30 cellular contexts compared by ENCODE assay signal in genomic region chr22:17250380-17251129, GRCh38. TPM values are rescaled to one million over a fixed set of nuclear protein-coding genes. Genes with fewer than 3 reads are reported as not detected.
A peak's percentile ranks its signal among the peaks of the same experiment; 100 is the strongest.
DNase-seq lines count a peak whose midpoint lies in the region; ATAC-seq, FAIRE-seq and TF ChIP-seq lines count a peak whose summit lies in the region.
"Had no signal": no experiment of that assay in that cellular context is flagged by ENCODE, and none has a peak within 500 bp of the region (broad histone marks: within the 10 kb centered on the region; RNA-seq: fewer than 3 reads in every experiment).

No MANE protein-coding gene starts in this region.

- H3K9me1 ChIP-seq in IMR-90 (ENCODE audit: insufficient read depth, low read length) = no peaks in the 10 kb centered on the region

- peak overlapping the region; percentile 49 for H2AFZ ChIP-seq in IMR-90 (replicated peaks; ENCODE audit: low read length, poor library complexity)

- no peak overlapping the region for H2AK5ac ChIP-seq in IMR-90 (ENCODE audit: low read depth, low read length)

- H2BK15ac ChIP-seq in IMR-90 (ENCODE audit: low read depth, low read length) = no peak overlapping the region

- POLR2A ChIA-PET in IMR-90 (lab: Charles Lee; ENCODE audit: unreplicated experiment) = no interaction called here

- peak overlapping the region in 9 of 11 experiments; percentile 17 to 81 (median 25); a peak in 12 of 22 replicates for H3K4me2 ChIP-seq in BLaER1 treated with 17β-estradiol and CSF1 and Interleukin-3, amounts not matched to agents 10 nM and 100 nM
- no peak overlapping the region for H3K4me2 ChIP-seq in IMR-90 (ENCODE audit: low read depth, low read length)

- peaks cover 0 to 12% (median 6%) of the 10 kb centered on the region in 10 experiments; a peak in 17 of 20 replicates for H3K4me1 ChIP-seq in BLaER1 treated with 17β-estradiol and CSF1 and Interleukin-3, amounts not matched to agents 10 nM and 100 nM
- H3K4me1 ChIP-seq in IMR-90 (ENCODE audit: control insufficient read depth, insufficient read depth, low read length) = no peaks in the 10 kb centered on the region
- H3K4me1 ChIP-seq in right lobe of liver = no peaks in the 10 kb centered on the region
- H3K4me1 ChIP-seq: esophagus muscularis mucosa, prostate gland, tibial artery had no signal

- intact Hi-C loops in IMR-90 (cut with micrococcal nuclease) = no loop called here
- intact Hi-C loops in right lobe of liver (cut with DNase I) = no loop called here
- intact Hi-C loops in left colon (cut with DNase I, micrococcal nuclease) = no loop called here

- WGBS in IMR-90 (ENCODE audit: extremely low coverage in 2 of 2, insufficient read length in 1 of 2), 2 experiments = 60% methylated on average over 1 of the region's 6 CpGs; no CpG with 5 or more reads in 1 of the 2 experiments
- 69% methylated on average over 5 of the region's 6 CpGs for WGBS in right lobe of liver (ENCODE audit: insufficient coverage, low coverage, low lambda C conversion rate, missing lambda C conversion rate)

- H3K4ac ChIP-seq in IMR-90 (ENCODE audit: low read depth, low read length) = no peak overlapping the region

- TF ChIP-seq RAD21 in IMR-90 (IDR thresholded peaks at IDR 0.05; ENCODE audit: low read length) = no peak

- H2BK120ac ChIP-seq in IMR-90 (ENCODE audit: low read depth, low read length) = no peak overlapping the region

- no peak for TF ChIP-seq CTCF in IMR-90 (conservative IDR thresholded peaks at IDR 0.05; ENCODE audit: low read depth, low read length)
- no peak for TF ChIP-seq CTCF in right lobe of liver (IDR thresholded peaks at IDR 0.05)

- H3K14ac ChIP-seq in IMR-90 (replicated peaks; ENCODE audit: low read depth, low read length) = no peak overlapping the region

- no peaks in the 10 kb centered on the region for H3K36me3 ChIP-seq in BLaER1 treated with 17β-estradiol and CSF1 and Interleukin-3, amounts not matched to agents 10 nM and 100 nM
- H3K36me3 ChIP-seq in IMR-90 (ENCODE audit: control insufficient read depth, insufficient read depth, low read length) = no peaks in the 10 kb centered on the region
- H3K36me3 ChIP-seq in right lobe of liver = no peaks in the 10 kb centered on the region
- H3K36me3 ChIP-seq: esophagus muscularis mucosa, prostate gland, tibial artery had no signal

- TF ChIP-seq POLR2A in IMR-90 (IDR thresholded peaks at IDR 0.05; ENCODE audit: low read depth, low read length) (no peak), right lobe of liver (IDR thresholded peaks at IDR 0.05) (no peak)

- no peak overlapping the region for H2BK5ac ChIP-seq in IMR-90 (ENCODE audit: low read depth, low read length, poor library complexity, severe bottlenecking)

- no peak overlapping the region for H4K5ac ChIP-seq in IMR-90 (ENCODE audit: low read depth, low read length)

- H3K4me3 ChIP-seq in BLaER1 treated with 17β-estradiol and CSF1 and Interleukin-3, amounts not matched to agents 10 nM and 100 nM = no peak overlapping the region
- H3K4me3 ChIP-seq in IMR-90 (ENCODE audit: insufficient read depth, low read depth, low read length) (no peak overlapping the region), right lobe of liver (no peak overlapping the region)
- H3K4me3 ChIP-seq: esophagus muscularis mucosa, lung, prostate gland, SK-N-MC, tibial artery had no signal

- H4K8ac ChIP-seq in IMR-90 (ENCODE audit: low read depth in 2 of 2, low read length in 2 of 2) = no peak overlapping the region

- H4K20me1 ChIP-seq in BLaER1 treated with 17β-estradiol and CSF1 and Interleukin-3, amounts not matched to agents 10 nM and 100 nM = no peaks in the 10 kb centered on the region
- H4K20me1 ChIP-seq in IMR-90 (ENCODE audit: insufficient read depth, low read length) = no peaks in the 10 kb centered on the region

- peak overlapping the region in 2 of 11 experiments; percentile 9 to 12; a peak in 2 of 22 replicates for H3K9ac ChIP-seq in BLaER1 treated with 17β-estradiol and CSF1 and Interleukin-3, amounts not matched to agents 10 nM and 100 nM
- H3K9ac ChIP-seq in IMR-90 (ENCODE audit: low read depth, low read length) = no peak overlapping the region

- no TSS peak for BruUV-seq in IMR-90 (replicated peaks; lab: Mats Ljungman, UMichigan)

- no peak overlapping the region for H3K23ac ChIP-seq in IMR-90 (ENCODE audit: low read depth, low read length)

- H2AK9ac ChIP-seq in IMR-90 (replicated peaks; ENCODE audit: low read depth, low read length, poor library complexity) = no peak overlapping the region

- H3K27me3 ChIP-seq in BLaER1 treated with 17β-estradiol and CSF1 and Interleukin-3, amounts not matched to agents 10 nM and 100 nM = no peaks in the 10 kb centered on the region
- H3K27me3 ChIP-seq in IMR-90 (ENCODE audit: control insufficient read depth, insufficient read depth, low read length) = no peaks in the 10 kb centered on the region
- H3K27me3 ChIP-seq in right lobe of liver = no peaks in the 10 kb centered on the region

- H3K27ac ChIP-seq in BLaER1 treated with 17β-estradiol and CSF1 and Interleukin-3, amounts not matched to agents 10 nM and 100 nM = 0 out of 22 replicates have a peak overlapping the region, but pooled peaks of 1 of the 11 experiments have one; percentile 2
- no peak overlapping the region for H3K27ac ChIP-seq in IMR-90 (ENCODE audit: insufficient read depth, low read length)
- no peak overlapping the region for H3K27ac ChIP-seq in right lobe of liver
- H3K27ac ChIP-seq: esophagus muscularis mucosa, prostate gland, RWPE1, SK-N-MC, tibial artery had no signal

- H3K9me3 ChIP-seq in BLaER1 treated with 17β-estradiol and CSF1 and Interleukin-3, amounts not matched to agents 10 nM and 100 nM (replicated peaks in 1 of 11) = peaks cover 0 to 7% (median 0%) of the 10 kb centered on the region in 11 experiments; a peak in 2 of 22 replicates
- H3K9me3 ChIP-seq in IMR-90 (ENCODE audit: control insufficient read depth, insufficient read depth, low read length) = 0 out of 2 replicates have a peak, but pooled peaks cover 2% of the 10 kb centered on the region
- no peaks in the 10 kb centered on the region for H3K9me3 ChIP-seq in right lobe of liver
- H3K9me3 ChIP-seq: esophagus muscularis mucosa, prostate gland, tibial artery had no signal

- no peaks in the 10 kb centered on the region for H3K79me1 ChIP-seq in IMR-90 (ENCODE audit: low read depth in 1 of 2, low read length in 2 of 2)

- no peak overlapping the region for H3K56ac ChIP-seq in IMR-90 (ENCODE audit: extremely low read depth, insufficient read depth, low read length)

- no peak overlapping the region for H2BK20ac ChIP-seq in IMR-90 (ENCODE audit: low read depth, low read length)

- H4K91ac ChIP-seq in IMR-90 (ENCODE audit: insufficient read depth, low read depth, low read length) = no peak overlapping the region

- ATAC-seq in IMR-90 (ENCODE audit: low read depth) (no peak), right lobe of liver (peak; percentile 46 to 61 (median 54)), GM21737 (IDR thresholded peaks at IDR 0.05; ENCODE audit: unreplicated experiment) (no peak), HG02759 (IDR thresholded peaks at IDR 0.05; ENCODE audit: unreplicated experiment) (no peak), left colon (no peak)
- ATAC-seq: stimulated activated naive CD8-positive, alpha-beta T cell treated with anti-CD3 and anti-CD28 coated beads, Interleukin-15, amount 100 ng/mL, for 72 hours; T-helper 17 cell had no signal

- H3K18ac ChIP-seq in IMR-90 (ENCODE audit: low read depth, low read length) = no peak overlapping the region

- CTCF ChIA-PET in IMR-90 (lab: Yijun Ruan, JAX) = no interaction called here

- DNase-seq in IMR-90 (no peak), right lobe of liver (no peak), left colon (no peak)
- no peak for DNase-seq in NK-92 treated with Interleukin-12 subunit alpha and Interleukin-12 subunit beta, amount 100 ng/mL, for 24 hours (lab: John Stamatoyannopoulos, UW)
- DNase-seq: activated CD4-positive, alpha-beta T cell treated with anti-CD3 and anti-CD28 coated beads, Interleukin-2, amount 50 U/mL, for 4 hours; activated naive CD4-positive, alpha-beta T cell treated with anti-CD3 and anti-CD28 coated beads, Interleukin-2, amount 50 U/mL, for 16 hours; amygdala; CD4-positive, alpha-beta T cell; cortex of kidney; endodermal cell; foreskin melanocyte; hippocampal formation; Karpas-422; NCI-H1105; NCI-H2081 treated with DMSO at 0.1 percent for 48 hours; stimulated activated naive CD8-positive, alpha-beta T cell treated with anti-CD3 and anti-CD28 coated beads, Interleukin-15, amount 100 ng/mL, for 72 hours; T-helper 17 cell; tibial artery had no signal

- dilution Hi-C loops in IMR-90 (cut with HindIII; ENCODE audit: low sequenced_read_pairs, unreplicated experiment) = no loop called here

- peak; percentile 93 for FAIRE-seq in TTC549 (lab: Jason Lieb, UNC)
- FAIRE-seq: H54, HTR-8/SVneo had no signal

- in situ Hi-C loops in IMR-90 (cut with MboI; ENCODE audit: low sequenced_read_pairs) = no loop called here

TF ChIP-seq in IMR-90, 13 proteins besides CTCF, POLR2A, EP300 and RAD21 (continues in another document):
- TF ChIP-seq MAFK (IDR thresholded peaks at IDR 0.05; ENCODE audit: low read depth, low read length) (no peak), BHLHE40 (IDR thresholded peaks at IDR 0.05; ENCODE audit: low read depth, low read length) (no peak), CHD1 (IDR thresholded peaks at IDR 0.05; ENCODE audit: low read depth, low read length) (no peak), CEBPB (IDR thresholded peaks at IDR 0.05; ENCODE audit: low read depth, low read length) (no peak), MXI1 (IDR thresholded peaks at IDR 0.05; ENCODE audit: borderline replicate concordance, low read depth, low read length) (no peak), FOS (IDR thresholded peaks at IDR 0.05; ENCODE audit: low read depth, low read length) (no peak), RCOR1 (IDR thresholded peaks at IDR 0.05; ENCODE audit: insufficient replicate concordance, low read length) (no peak), SMC3 (IDR thresholded peaks at IDR 0.05; ENCODE audit: low read depth, low read length) (no peak), MAZ (IDR thresholded peaks at IDR 0.05; ENCODE audit: borderline replicate concordance, low read depth, low read length) (no peak)
- TF ChIP-seq, protein P1, sequence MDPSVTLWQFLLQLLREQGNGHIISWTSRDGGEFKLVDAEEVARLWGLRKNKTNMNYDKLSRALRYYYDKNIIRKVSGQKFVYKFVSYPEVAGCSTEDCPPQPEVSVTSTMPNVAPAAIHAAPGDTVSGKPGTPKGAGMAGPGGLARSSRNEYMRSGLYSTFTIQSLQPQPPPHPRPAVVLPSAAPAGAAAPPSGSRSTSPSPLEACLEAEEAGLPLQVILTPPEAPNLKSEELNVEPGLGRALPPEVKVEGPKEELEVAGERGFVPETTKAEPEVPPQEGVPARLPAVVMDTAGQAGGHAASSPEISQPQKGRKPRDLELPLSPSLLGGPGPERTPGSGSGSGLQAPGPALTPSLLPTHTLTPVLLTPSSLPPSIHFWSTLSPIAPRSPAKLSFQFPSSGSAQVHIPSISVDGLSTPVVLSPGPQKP (IDR thresholded peaks at IDR 0.05; ENCODE audit: borderline replicate concordance, low read depth, low read length) = no peak

RNA-seq across cellular contexts. Expression of gene ADA2, which starts 31.3 kb away (rescaled TPM):
- total RNA-seq in IMR-90 (2012; rRNA removed) = under 0.01 TPM in 1 of 2 replicates, not detected in the other
- polyA plus RNA-seq in IMR-90 (2012; rRNA removed) = 0.14 and 0.16 TPM in 2 replicates
- 0.25 and 0.29 TPM in 2 replicates for polyA plus RNA-seq in IMR-90 (2012; cell fraction: cytosol; rRNA removed)
- 0.34 and 0.36 TPM in 2 replicates for polyA plus RNA-seq in IMR-90 (2012; cell fraction: nucleus; rRNA removed; ENCODE audit: low replicate concordance)
- total RNA-seq in right lobe of liver = 10 to 100 TPM in 2 of 6 experiments, 1 to 10 TPM in 4; 5.3 to 25.8 (median 8.8) TPM
- total RNA-seq in left colon = 10 to 100 TPM in 1 of 2 donors, 1 to 10 TPM in 1; 7.5 to 19.2 TPM
- total RNA-seq: NCI-H460 had no signal

Comparison
In these comparisons a context has a peak if more than half of its experiments do, and no peak if none do; other contexts are left out.
1. ATAC-seq: peak in right lobe of liver (4 of 4); none in IMR-90 (single experiment), GM21737 (single experiment), HG02759 (single experiment) and left colon (single experiment).